10 cellular contexts compared by ENCODE assay signal in genomic region chr3:31232049-31233040, GRCh38.
A peak's percentile ranks its signal among the peaks of the same experiment; 100 is the strongest.
DNase-seq lines count a peak whose midpoint lies in the region; ATAC-seq and TF ChIP-seq lines count a peak whose summit lies in the region.
"Had no signal": no experiment of that assay in that cellular context is flagged by ENCODE, and none has a peak within 500 bp of the region (broad histone marks: within the 10 kb centered on the region; RNA-seq: fewer than 3 reads in every experiment).

No MANE protein-coding gene starts in this region.

- DNase-seq in CD4-positive, alpha-beta memory T cell, result no peak
- DNase-seq in SIG-M5 (lab: John Stamatoyannopoulos, UW) (peak; percentile 84), heart right ventricle (peak in 1 of 2 donors; percentile 16), medulla oblongata (ENCODE audit: extremely low spot score) (no peak), hypothalamus (lab: John Stamatoyannopoulos, UW) (no peak), NCI-H1436 (lab: John Stamatoyannopoulos, UW) (no peak)
- DNase-seq: DMS79, mesendoderm had no signal

- peak overlapping the region in 7 of 8 donors; percentile 2 to 77 (median 54) for H3K4me3 Mint-ChIP-seq in CD4-positive, alpha-beta memory T cell

- no peaks in the 10 kb centered on the region for H3K27me3 ChIP-seq in CD4-positive, alpha-beta memory T cell (ENCODE audit: insufficient read depth, low read length)
- peaks cover 0 to 31% (median 13%) of the 10 kb centered on the region in 7 donors for H3K27me3 ChIP-seq in heart right ventricle

- POLR2A ChIA-PET in CD4-positive, alpha-beta memory T cell (lab: Charles Lee; ENCODE audit: partially characterized antibody), result interaction anchor here (0.5 to 10.5 kb wide), 8 partner anchors 9 to 300 kb away, joined by 3 to 181 read pairs (median 4); partner anchors contain the start of gene STT3B

- H3K27me3 Mint-ChIP-seq in CD4-positive, alpha-beta memory T cell, result no peaks in the 10 kb centered on the region

- H3K4me1 Mint-ChIP-seq in CD4-positive, alpha-beta memory T cell, result peaks cover 62 to 85% (median 74%) of the 10 kb centered on the region in 4 donors

- WGBS in heart right ventricle, 2 donors, result 78 to 86% methylated on average over 12 of the region's 12 CpGs

- peak overlapping the region; percentile 72 to 92 (median 83) for H3K27ac Mint-ChIP-seq in CD4-positive, alpha-beta memory T cell

- intact Hi-C loops in CD4-positive, alpha-beta memory T cell (cut with micrococcal nuclease), result no loop called here
- intact Hi-C loops in heart right ventricle (cut with DNase I), result no loop called here

- H3K4me3 ChIP-seq in CD4-positive, alpha-beta memory T cell (ENCODE audit: low read length in 2 of 2), result no peak overlapping the region
- H3K4me3 ChIP-seq in heart right ventricle, result no peak overlapping the region

- H3K27ac ChIP-seq in CD4-positive, alpha-beta memory T cell (ENCODE audit: low read depth, low read length), result no peak overlapping the region
- H3K27ac ChIP-seq in heart right ventricle, result peak overlapping the region in 2 of 10 donors; percentile 60 to 84

- CTCF ChIA-PET in CD4-positive, alpha-beta memory T cell (lab: Charles Lee; ENCODE audit: partially characterized antibody), result interaction anchor here (1.2 to 3.4 kb wide), 6 partner anchors 8 to 301 kb away, joined by 4 to 14 read pairs (median 7); partner anchors contain the start of gene STT3B

- TF ChIP-seq CTCF in heart right ventricle (IDR thresholded peaks at IDR 0.05), result no peak

- no peaks in the 10 kb centered on the region for H3K36me3 ChIP-seq in CD4-positive, alpha-beta memory T cell (ENCODE audit: insufficient read depth, low read length)
- H3K36me3 ChIP-seq in heart right ventricle, result no peaks in the 10 kb centered on the region

- no peaks in the 10 kb centered on the region for H3K36me3 Mint-ChIP-seq in CD4-positive, alpha-beta memory T cell

- H3K9me3 ChIP-seq in CD4-positive, alpha-beta memory T cell (ENCODE audit: control insufficient read depth in 1 of 2, low read length in 2 of 2), result no peaks in the 10 kb centered on the region
- no peaks in the 10 kb centered on the region for H3K9me3 ChIP-seq in heart right ventricle

- peaks cover 80% of the 10 kb centered on the region for H3K4me1 ChIP-seq in CD4-positive, alpha-beta memory T cell (ENCODE audit: insufficient read depth, low read length)
- peaks cover 0 to 51% (median 0%) of the 10 kb centered on the region in 9 donors for H3K4me1 ChIP-seq in heart right ventricle

- ATAC-seq in GM21786 (IDR thresholded peaks at IDR 0.05; ENCODE audit: unreplicated experiment), result peak; percentile 35
- peak in 7 of 8 donors; percentile 47 to 74 (median 66) for ATAC-seq in heart right ventricle
- ATAC-seq in GM21717 (IDR thresholded peaks at IDR 0.05; ENCODE audit: unreplicated experiment), result no peak

- peaks cover 0 to 3% (median 0%) of the 10 kb centered on the region in 8 donors for H3K9me3 Mint-ChIP-seq in CD4-positive, alpha-beta memory T cell
